18 cellular contexts compared by ENCODE assay signal in genomic region chr17:56751145-56751743, GRCh38.
DNase-seq lines count a peak whose midpoint lies in the region; ATAC-seq and TF ChIP-seq lines count a peak whose summit lies in the region.
"Had no signal": no experiment of that assay in that cellular context is flagged by ENCODE, and none has a peak within 500 bp of the region (broad histone marks: within the 10 kb centered on the region; RNA-seq: fewer than 3 reads in every experiment).

No MANE protein-coding gene starts in this region.

- H3K9me3 ChIP-seq in right atrium auricular region, result no peaks in the 10 kb centered on the region
- H3K9me3 ChIP-seq in esophagus muscularis mucosa, result no peaks in the 10 kb centered on the region
- H3K9me3 ChIP-seq: A549, transverse colon had no signal

- TF ChIP-seq EP300 in esophagus muscularis mucosa (IDR thresholded peaks at IDR 0.05), result no peak

- no peak for TF ChIP-seq CTCF in right atrium auricular region (IDR thresholded peaks at IDR 0.05)
- peak; percentile 25; the same call in 1 of the 2 replicates for TF ChIP-seq CTCF in WI38 (IDR thresholded peaks at IDR 0.05; ENCODE audit: low read depth, low read length)
- TF ChIP-seq CTCF in fibroblast of villous mesenchyme (IDR thresholded peaks at IDR 0.05; ENCODE audit: insufficient read depth, low read depth, low read length), result peak; percentile 13
- TF ChIP-seq CTCF in esophagus muscularis mucosa (IDR thresholded peaks at IDR 0.05), result no peak
- TF ChIP-seq CTCF in GM13976 (IDR thresholded peaks at IDR 0.05; ENCODE audit: borderline replicate concordance, control extremely low read depth, extremely low read depth, insufficient read depth, missing control alignments), result no peak

- no peak overlapping the region for H3K27ac ChIP-seq in right atrium auricular region
- no peak overlapping the region for H3K27ac ChIP-seq in esophagus muscularis mucosa (replicated peaks in 1 of 4)
- H3K27ac ChIP-seq: A549, heart right ventricle, transverse colon had no signal

- in situ Hi-C loops in GM13976 (cut with MboI; ENCODE audit: low sequenced_read_pairs, unreplicated experiment), result no loop called here

- H3K4me1 ChIP-seq in right atrium auricular region (peaks cover 0 to 19% of the 10 kb centered on the region in 2 donors), esophagus muscularis mucosa (peaks cover 0 to 15% (median 5%) of the 10 kb centered on the region in 4 donors)
- H3K4me1 ChIP-seq: transverse colon had no signal

- H3K36me3 ChIP-seq in right atrium auricular region, result no peaks in the 10 kb centered on the region
- no peaks in the 10 kb centered on the region for H3K36me3 ChIP-seq in esophagus muscularis mucosa
- H3K36me3 ChIP-seq: heart right ventricle, transverse colon had no signal

- intact Hi-C loops in left ventricle myocardium superior (cut with micrococcal nuclease) (no loop called here), esophagus muscularis mucosa (cut with DNase I) (no loop called here)

- H3K27me3 ChIP-seq in right atrium auricular region (no peaks in the 10 kb centered on the region), esophagus muscularis mucosa (no peaks in the 10 kb centered on the region)

- ATAC-seq in left ventricle myocardium superior (peak; percentile 34), HG03521 (IDR thresholded peaks at IDR 0.05; ENCODE audit: unreplicated experiment) (no peak)
- ATAC-seq: A549; activated CD4-positive, alpha-beta T cell treated with anti-CD3 and anti-CD28 coated beads for 36 hours had no signal

- TF ChIP-seq POLR2A in esophagus muscularis mucosa (IDR thresholded peaks at IDR 0.05; ENCODE audit: low read depth), result no peak

- DNase-seq in left ventricle myocardium superior, result no peak
- DNase-seq in right atrium auricular region (ENCODE audit: low spot score), result no peak
- DNase-seq in fibroblast of villous mesenchyme (ENCODE audit: low read depth), result no peak
- DNase-seq in CD1c-positive myeloid dendritic cell (ENCODE audit: extremely low spot score), result no peak
- DNase-seq in esophagus muscularis mucosa (ENCODE audit: extremely low spot score), result no peak
- DNase-seq in GM13976 (ENCODE audit: low spot score), result no peak
- DNase-seq: activated CD4-positive, alpha-beta T cell treated with anti-CD3 and anti-CD28 coated beads for 36 hours; activated T-cell treated with anti-CD3 and anti-CD28 coated beads for 4 hours; cortex of kidney; heart right ventricle; NCI-H2081; NCI-H524 treated with DMSO at 0.1 percent for 48 hours; SIG-M5; stimulated activated naive CD4-positive, alpha-beta T cell treated with Interleukin-2 at 50 U/mL for 16 hours; transverse colon had no signal

- 61% methylated on average over 6 of the region's 6 CpGs for WGBS in esophagus muscularis mucosa

- H3K4me3 ChIP-seq in right atrium auricular region (no peak overlapping the region), WI38 (ENCODE audit: low read depth, low read length) (no peak overlapping the region), fibroblast of villous mesenchyme (ENCODE audit: low read depth, low read length) (no peak overlapping the region), esophagus muscularis mucosa (no peak overlapping the region)
- H3K4me3 ChIP-seq: A549, heart right ventricle, transverse colon had no signal

Comparison
In these comparisons a context has a peak if more than half of its experiments do, and no peak if none do; other contexts are left out.
1. CTCF ChIP-seq: peak in WI38 (single experiment) and fibroblast of villous mesenchyme (single experiment); none in right atrium auricular region (0 of 2), esophagus muscularis mucosa (0 of 3) and GM13976 (single experiment).